19 cellular contexts compared by ENCODE assay signal in the genomic region with DNA sequence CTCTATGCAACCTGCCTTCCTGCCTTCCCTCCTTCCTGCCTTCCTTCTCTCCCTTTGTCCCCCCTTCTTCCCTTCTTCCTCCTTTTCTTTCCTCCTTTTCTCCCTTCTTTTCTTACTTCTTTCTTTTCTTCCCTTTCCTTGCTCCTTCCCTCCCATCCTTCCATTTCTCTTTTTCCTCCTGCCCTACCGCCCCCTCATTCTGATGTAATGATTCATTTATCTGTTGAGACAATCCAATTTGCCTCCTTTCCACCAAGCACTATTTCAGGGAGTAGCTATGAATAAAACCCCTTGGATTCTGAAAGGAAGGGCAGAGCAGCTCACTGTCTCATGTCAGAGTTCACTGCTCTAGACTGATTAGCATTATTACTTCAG.
DNase-seq lines count a peak whose midpoint lies in the region; ATAC-seq and TF ChIP-seq lines count a peak whose summit lies in the region.
"Had no signal": no experiment of that assay in that cellular context is flagged by ENCODE, and none has a peak within 500 bp of the region (broad histone marks: within the 10 kb centered on the region; RNA-seq: fewer than 3 reads in every experiment).

No MANE protein-coding gene starts in this region.

- no peaks in the 10 kb centered on the region for H3K9me3 Mint-ChIP-seq in nephron
- H3K9me3 Mint-ChIP-seq: activated naive CD4-positive, alpha-beta T cell treated with anti-CD3 and anti-CD28 coated beads for 36 hours; central memory CD8-positive, alpha-beta T cell; naive B cell had no signal

- H3K4ac ChIP-seq in mesenchymal stem cell (ENCODE audit: low read depth in 1 of 2, low read length in 2 of 2), result no peak overlapping the region

- H4K8ac ChIP-seq in mesenchymal stem cell (ENCODE audit: low read length), result no peak overlapping the region

- no peak overlapping the region for H2BK5ac ChIP-seq in mesenchymal stem cell (ENCODE audit: low read depth, low read length, poor library complexity, severe bottlenecking)

- H3K27me3 ChIP-seq in BLaER1 treated with 17β-estradiol and CSF1 and Interleukin-3, amounts not matched to agents 10 nM and 100 nM, result no peaks in the 10 kb centered on the region
- H3K27me3 ChIP-seq in OCI-LY3 (ENCODE audit: low read depth, low read length) (peaks cover 3% of the 10 kb centered on the region; the same call in 1 of the 2 replicates), dorsolateral prefrontal cortex (no peaks in the 10 kb centered on the region), mesenchymal stem cell (ENCODE audit: control insufficient read depth in 1 of 2, insufficient read depth in 1 of 2, low read length in 2 of 2) (peaks cover 0 to 16% of the 10 kb centered on the region in 2 experiments)
- H3K27me3 ChIP-seq: thyroid gland had no signal

- no peak overlapping the region for H2AK5ac ChIP-seq in mesenchymal stem cell (ENCODE audit: low read length, severe bottlenecking)

- no peak overlapping the region for H4K91ac ChIP-seq in mesenchymal stem cell (ENCODE audit: low read length)

- no peak overlapping the region for H3K4me3 ChIP-seq in BLaER1 treated with 17β-estradiol and CSF1 and Interleukin-3, amounts not matched to agents 10 nM and 100 nM
- no peak overlapping the region for H3K4me3 ChIP-seq in OCI-LY3 (ENCODE audit: low read length)
- no peak overlapping the region for H3K4me3 ChIP-seq in dorsolateral prefrontal cortex
- peak overlapping the region in 1 of 2 experiments; percentile 6 for H3K4me3 ChIP-seq in mesenchymal stem cell (ENCODE audit: insufficient read depth in 1 of 2, low read depth in 1 of 2, low read length in 2 of 2)
- H3K4me3 ChIP-seq: thyroid gland had no signal

- H4K20me1 ChIP-seq in BLaER1 treated with 17β-estradiol and CSF1 and Interleukin-3, amounts not matched to agents 10 nM and 100 nM, result no peaks in the 10 kb centered on the region
- no peaks in the 10 kb centered on the region for H4K20me1 ChIP-seq in OCI-LY3 (ENCODE audit: insufficient read depth, low read length)

- H2BK120ac ChIP-seq in mesenchymal stem cell (ENCODE audit: low read depth, low read length), result no peak overlapping the region

- H3K9me3 ChIP-seq in BLaER1 treated with 17β-estradiol and CSF1 and Interleukin-3, amounts not matched to agents 10 nM and 100 nM (replicated peaks in 1 of 11), result no peaks in the 10 kb centered on the region
- no peaks in the 10 kb centered on the region for H3K9me3 ChIP-seq in OCI-LY3 (ENCODE audit: insufficient read depth, low read length)
- H3K9me3 ChIP-seq in mesenchymal stem cell (ENCODE audit: control insufficient read depth, low read length), result no peaks in the 10 kb centered on the region
- H3K9me3 ChIP-seq: thyroid gland had no signal

- H3K9ac ChIP-seq in BLaER1 treated with 17β-estradiol and CSF1 and Interleukin-3, amounts not matched to agents 10 nM and 100 nM, result no peak overlapping the region
- H3K9ac ChIP-seq in OCI-LY3 (ENCODE audit: low read length) (no peak overlapping the region), mesenchymal stem cell (ENCODE audit: low read length) (no peak overlapping the region)

- H3K4me2 ChIP-seq in BLaER1 treated with 17β-estradiol and CSF1 and Interleukin-3, amounts not matched to agents 10 nM and 100 nM, result peak overlapping the region in 6 of 11 experiments; percentile 4 to 49 (median 18); a peak in 10 of 22 replicates
- peak overlapping the region; percentile 62; the same call in 1 of the 2 replicates for H3K4me2 ChIP-seq in OCI-LY3 (ENCODE audit: low read length)
- no peak overlapping the region for H3K4me2 ChIP-seq in mesenchymal stem cell (ENCODE audit: low read length, poor library complexity, severe bottlenecking)

- no peak overlapping the region for H3K27ac ChIP-seq in BLaER1 treated with 17β-estradiol and CSF1 and Interleukin-3, amounts not matched to agents 10 nM and 100 nM
- H3K27ac ChIP-seq in OCI-LY3 (ENCODE audit: low read length) (no peak overlapping the region), dorsolateral prefrontal cortex (peak overlapping the region in 44 of 59 donors; percentile 6 to 85 (median 62)), mesenchymal stem cell (ENCODE audit: low read length, poor library complexity, severe bottlenecking) (no peak overlapping the region)
- H3K27ac ChIP-seq: RWPE1, thyroid gland had no signal

- intact Hi-C loops in dorsolateral prefrontal cortex (cut with DNase I), result loop anchor here in 1 of 2 donors (5.0 kb wide), 1 partner anchor 126 kb away; no protein-coding TSS in a partner anchor
- intact Hi-C loops in posterior vena cava (cut with DNase I), result no loop called here

- no peaks in the 10 kb centered on the region for H3K27me3 Mint-ChIP-seq in nephron (ENCODE audit: low read depth)
- H3K27me3 Mint-ChIP-seq: naive B cell had no signal

- peaks cover 49% of the 10 kb centered on the region for H3K4me1 Mint-ChIP-seq in nephron
- H3K4me1 Mint-ChIP-seq: central memory CD8-positive, alpha-beta T cell had no signal

- H3K36me3 Mint-ChIP-seq in nephron (ENCODE audit: low read depth), result no peaks in the 10 kb centered on the region
- H3K36me3 Mint-ChIP-seq: naive B cell had no signal

- H3K18ac ChIP-seq in mesenchymal stem cell (ENCODE audit: low read depth in 1 of 2, low read length in 2 of 2), result no peak overlapping the region

- no peak for DNase-seq in dorsolateral prefrontal cortex
- DNase-seq in posterior vena cava (ENCODE audit: low spot score), result no peak
- no peak for DNase-seq in GM19238 (ENCODE audit: insufficient read length, low spot score)
- DNase-seq in mesenchymal stem cell, result no peak
- DNase-seq: activated CD4-positive, CD25-positive, alpha-beta regulatory T cell treated with anti-CD3 and anti-CD28 coated beads, Interleukin-2, amount 50 U/mL, for 72 hours; activated CD8-positive, alpha-beta memory T cell treated with anti-CD3 and anti-CD28 coated beads, Interleukin-2, amount 50 U/mL, for 48 hours; COR-L47; naive B cell; NCI-H2107; NCI-H774; stimulated activated CD4-positive, alpha-beta T cell treated with anti-CD3 and anti-CD28 coated beads, Interleukin-4, amount 100 ng/mL, for 24 hours had no signal

- 80% methylated on average over 1 of the region's 1 CpG for WGBS in mesenchymal stem cell

- H2AFZ ChIP-seq in OCI-LY3 (ENCODE audit: low read depth, low read length) (no peak overlapping the region), mesenchymal stem cell (ENCODE audit: low read depth, low read length) (no peak overlapping the region)

- H2BK15ac ChIP-seq in mesenchymal stem cell (ENCODE audit: low read depth, poor library complexity, severe bottlenecking), result no peak overlapping the region

- ATAC-seq in HG02610 (IDR thresholded peaks at IDR 0.05; ENCODE audit: unreplicated experiment), result no peak

- no peaks in the 10 kb centered on the region for H3K79me2 ChIP-seq in OCI-LY3 (ENCODE audit: low read length)

- no peaks in the 10 kb centered on the region for H3K36me3 ChIP-seq in BLaER1 treated with 17β-estradiol and CSF1 and Interleukin-3, amounts not matched to agents 10 nM and 100 nM
- H3K36me3 ChIP-seq in OCI-LY3 (replicated peaks; ENCODE audit: low read depth, low read length), result no peaks in the 10 kb centered on the region
- H3K36me3 ChIP-seq in mesenchymal stem cell (ENCODE audit: control insufficient read depth in 1 of 2, insufficient read depth in 2 of 2, low read depth in 1 of 2, low read length in 2 of 2), result no peaks in the 10 kb centered on the region
- H3K36me3 ChIP-seq: thyroid gland had no signal

- H3K79me1 ChIP-seq in mesenchymal stem cell (replicated peaks; ENCODE audit: low read length, poor library complexity, severe bottlenecking), result no peaks in the 10 kb centered on the region

- H3K14ac ChIP-seq in mesenchymal stem cell (ENCODE audit: low read length in 2 of 2), result no peak overlapping the region

- peaks cover 38 to 52% (median 47%) of the 10 kb centered on the region in 10 experiments for H3K4me1 ChIP-seq in BLaER1 treated with 17β-estradiol and CSF1 and Interleukin-3, amounts not matched to agents 10 nM and 100 nM
- H3K4me1 ChIP-seq in OCI-LY3 (ENCODE audit: low read length) (peaks cover 33% of the 10 kb centered on the region), mesenchymal stem cell (ENCODE audit: control insufficient read depth, insufficient read depth, low read depth, low read length) (peaks cover 1% of the 10 kb centered on the region)
- H3K4me1 ChIP-seq: thyroid gland had no signal

- no peak overlapping the region for H2BK12ac ChIP-seq in mesenchymal stem cell (ENCODE audit: low read length in 2 of 2)

- H3K4me3 Mint-ChIP-seq in nephron, result no peak overlapping the region
- H3K4me3 Mint-ChIP-seq: activated naive CD4-positive, alpha-beta T cell treated with anti-CD3 and anti-CD28 coated beads for 36 hours; central memory CD8-positive, alpha-beta T cell; naive B cell had no signal

- TF ChIP-seq CTCF in OCI-LY3 (IDR thresholded peaks at IDR 0.05; ENCODE audit: low read depth, low read length), result no peak
- peak in 1 of 56 donors; percentile 2 for TF ChIP-seq CTCF in dorsolateral prefrontal cortex (IDR thresholded peaks at IDR 0.05 in 54 of 56, conservative IDR thresholded peaks at IDR 0.05 in 2 of 56; ENCODE audit: low read depth in 1 of 56, partially characterized antibody in 56 of 56)
- TF ChIP-seq CTCF in nephron (IDR thresholded peaks at IDR 0.05; ENCODE audit: unreplicated experiment in 3 of 3), result peak in 1 of 3 experiments; percentile 30

- H3K27ac Mint-ChIP-seq in nephron, result peak overlapping the region; percentile 57 to 68 (median 58)
- H3K27ac Mint-ChIP-seq: activated naive CD4-positive, alpha-beta T cell treated with anti-CD3 and anti-CD28 coated beads for 36 hours had no signal

- no peak overlapping the region for H3K23ac ChIP-seq in mesenchymal stem cell (ENCODE audit: low read length in 2 of 2)

Comparison
In these comparisons a context has a peak if more than half of its experiments do, and no peak if none do; other contexts are left out.
1. H3K27ac ChIP-seq: peak in dorsolateral prefrontal cortex (44 of 59); none in BLaER1 treated with 17β-estradiol and CSF1 and Interleukin-3, amounts not matched to agents 10 nM and 100 nM (0 of 11), OCI-LY3 (single experiment) and mesenchymal stem cell (single experiment).